ENCODE assay signal across 8 cellular contexts in the genomic region with DNA sequence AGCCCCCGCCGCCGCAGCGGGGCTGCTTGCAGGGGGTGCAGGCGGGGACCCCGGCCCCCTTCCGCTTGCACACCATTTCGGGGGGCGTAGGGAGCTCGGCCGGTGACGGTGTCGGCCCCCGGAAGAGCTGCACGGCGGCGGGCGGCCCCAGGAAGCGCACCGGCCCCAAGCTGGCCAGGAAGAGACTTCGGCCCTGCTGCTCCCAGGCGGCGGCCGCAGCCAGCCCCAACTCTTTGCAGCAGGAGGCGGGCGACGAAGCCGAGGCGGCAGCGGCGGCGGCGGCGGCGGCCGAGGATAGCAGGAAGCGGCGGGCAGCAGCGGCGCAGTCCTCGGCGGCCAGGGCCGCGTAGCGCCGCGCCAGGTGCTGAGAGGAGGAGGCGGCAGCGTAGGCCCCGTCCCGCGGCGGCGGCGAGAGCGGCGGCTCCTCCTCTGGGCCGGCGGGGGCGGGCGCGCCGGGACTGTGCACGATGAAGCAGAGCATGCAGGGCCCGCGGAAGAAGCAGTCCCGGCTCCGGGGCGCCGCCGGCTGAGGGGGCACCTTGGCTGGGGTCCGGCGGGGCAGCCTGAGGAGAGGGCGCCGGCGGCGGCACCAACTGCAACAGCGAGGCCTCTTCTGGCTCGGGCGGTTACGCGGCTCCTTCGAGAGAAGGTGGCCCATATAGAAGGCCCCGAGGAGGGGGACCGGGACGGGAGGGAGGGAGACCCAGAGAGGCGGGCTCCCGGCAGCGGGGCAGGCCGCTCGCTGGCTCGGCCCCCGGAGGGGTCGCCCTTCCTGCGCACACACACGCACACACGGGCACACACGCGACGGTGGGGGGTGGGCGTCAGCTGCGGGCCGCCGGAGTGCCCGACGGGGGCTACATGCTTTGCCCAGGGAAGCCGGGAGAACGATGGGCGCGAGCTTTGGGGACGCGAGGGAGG. TPM values are rescaled to one million over a fixed set of nuclear protein-coding genes. Genes with fewer than 3 reads are reported as not detected.
DNase-seq lines count a peak whose midpoint lies in the region; ATAC-seq, FAIRE-seq and TF ChIP-seq lines count a peak whose summit lies in the region.

No MANE protein-coding gene starts in this region.

- peak overlapping the region; percentile 85 for H3K9ac ChIP-seq in endothelial cell of umbilical vein (replicated peaks; ENCODE audit: extremely low read depth, insufficient read depth, low read length)

- no peaks in the 10 kb centered on the region for H3K27me3 ChIP-seq in endothelial cell of umbilical vein (ENCODE audit: control insufficient read depth in 2 of 2, insufficient read depth in 2 of 2, low read length in 2 of 2)

- TF ChIP-seq CTCF in endothelial cell of umbilical vein (IDR thresholded peaks at IDR 0.05; ENCODE audit: extremely low read depth in 1 of 2, insufficient read depth in 1 of 2, low read depth in 1 of 2, low read length in 2 of 2) (no peak), mucosa of descending colon (IDR thresholded peaks at IDR 0.05) (no peak)

- H3K9me1 ChIP-seq in endothelial cell of umbilical vein (replicated peaks; ENCODE audit: control insufficient read depth, extremely low read depth, insufficient read depth, low read length) = no peaks in the 10 kb centered on the region

- H3K27ac ChIP-seq in endothelial cell of umbilical vein (ENCODE audit: insufficient read depth, low read depth, low read length) = peak overlapping the region; percentile 90

- intact Hi-C loops in endothelial cell of umbilical vein (cut with micrococcal nuclease) = loop anchor here (5.0 kb wide), 2 partner anchors 366 to 1306 kb away; a partner anchor contains a TSS
- intact Hi-C loops in mucosa of descending colon (cut with DNase I, micrococcal nuclease) = no loop called here

- CTCF ChIA-PET in endothelial cell of umbilical vein (lab: Charles Lee) = interaction anchor here (1.7 kb wide), 1 partner anchor 121 kb away, joined by 8 read pairs; no protein-coding TSS in a partner anchor

- no TSS peak for BruUV-seq in endothelial cell of umbilical vein (replicated peaks; lab: Mats Ljungman, UMichigan)

- peak; percentile 4 for TF ChIP-seq POLR2A in endothelial cell of umbilical vein (IDR thresholded peaks at IDR 0.05; ENCODE audit: low read depth, low read length)

- peaks cover 17% of the 10 kb centered on the region for H3K4me1 ChIP-seq in endothelial cell of umbilical vein (ENCODE audit: control insufficient read depth, extremely low read depth, insufficient read depth, low read length)
- peaks cover 11% of the 10 kb centered on the region for H3K4me1 ChIP-seq in mucosa of descending colon (ENCODE audit: low read depth)

- H3K79me2 ChIP-seq in endothelial cell of umbilical vein (ENCODE audit: control insufficient read depth, insufficient read depth, low read length) = no peaks in the 10 kb centered on the region

- H4K20me1 ChIP-seq in endothelial cell of umbilical vein (replicated peaks; ENCODE audit: control insufficient read depth, extremely low read depth, insufficient read depth, low read length) = no peaks in the 10 kb centered on the region

- peak; percentile 67 for DNase-seq in ACHN
- DNase-seq in GM18507 (ENCODE audit: extremely low spot score, insufficient read length, low read depth) = peak; percentile 25
- DNase-seq in NCI-H510A treated with DMSO at 0.1 percent for 48 hours (lab: John Stamatoyannopoulos, UW) = peak; percentile 35
- DNase-seq in activated CD8-positive, alpha-beta memory T cell treated with anti-CD3 and anti-CD28 coated beads, Interleukin-2, amount 50 U/mL, for 4 hours = peak; percentile 84
- DNase-seq in endothelial cell of umbilical vein (ENCODE audit: low read depth, low spot score) = peak; percentile 66
- DNase-seq in mucosa of descending colon = peak; percentile 82 to 90 (median 88)
- peak; percentile 44 to 60 for DNase-seq in stimulated activated CD8-positive, alpha-beta memory T cell treated with anti-CD3 and anti-CD28 coated beads, Interleukin-4, amount 100 ng/mL, for 1 hour (ENCODE audit: low read depth in 2 of 2, low spot score in 1 of 2)

- peak overlapping the region; percentile 82 for H3K4me2 ChIP-seq in endothelial cell of umbilical vein (ENCODE audit: insufficient read depth, low read length)

- H2AFZ ChIP-seq in endothelial cell of umbilical vein (ENCODE audit: low read depth, low read length) = peak overlapping the region; percentile 50

- dilution Hi-C loops in endothelial cell of umbilical vein (cut with MboI; ENCODE audit: extremely low pct_ligation_motif_present, low sequenced_read_pairs) = no loop called here

- H3K4me3 ChIP-seq in endothelial cell of umbilical vein (replicated peaks in 1 of 3; ENCODE audit: insufficient read depth in 1 of 3, low read depth in 1 of 3, low read length in 3 of 3) = peak overlapping the region; percentile 45 to 99 (median 64)
- H3K4me3 ChIP-seq in mucosa of descending colon = peak overlapping the region; percentile 94

- no peak for FAIRE-seq in GM18507 (lab: Jason Lieb, UNC)
- FAIRE-seq in endothelial cell of umbilical vein (lab: Jason Lieb, UNC) = no peak

- H3K36me3 ChIP-seq in endothelial cell of umbilical vein (ENCODE audit: control insufficient read depth in 2 of 2, extremely low read depth in 1 of 2, insufficient read depth in 2 of 2, low read length in 2 of 2) = no peaks in the 10 kb centered on the region
- H3K36me3 ChIP-seq in mucosa of descending colon (ENCODE audit: low read depth) = no peaks in the 10 kb centered on the region

- ATAC-seq in HG02973 (IDR thresholded peaks at IDR 0.05; ENCODE audit: unreplicated experiment) = peak; percentile 46
- ATAC-seq in mucosa of descending colon = peak; percentile 77

- H3K9me3 ChIP-seq in endothelial cell of umbilical vein (replicated peaks; ENCODE audit: control insufficient read depth, insufficient read depth, low read length) = no peaks in the 10 kb centered on the region
- peaks cover 4% of the 10 kb centered on the region for H3K9me3 ChIP-seq in mucosa of descending colon

- in situ Hi-C loops in ACHN (cut with HindIII; ENCODE audit: low pct_ligation_motif_present, low pct_unique_long_range_greater_than_20kb, low sequenced_read_pairs) = no loop called here

- POLR2A ChIA-PET in endothelial cell of umbilical vein (lab: Charles Lee) = no interaction called here

TF ChIP-seq in endothelial cell of umbilical vein, 7 proteins besides CTCF, POLR2A, EP300 and RAD21:
- TF ChIP-seq GATA2 (IDR thresholded peaks at IDR 0.05; ENCODE audit: insufficient read depth, insufficient read length, low read depth, low read length) = no peak
- no peak for TF ChIP-seq POLR2AphosphoS5 (IDR thresholded peaks at IDR 0.05; ENCODE audit: insufficient read depth, low read depth, low read length)
- TF ChIP-seq EZH2 (IDR thresholded peaks at IDR 0.05; ENCODE audit: borderline replicate concordance, low read depth, low read length, severe bottlenecking) = no peak
- no peak for TF ChIP-seq MYC (IDR thresholded peaks at IDR 0.05; ENCODE audit: low read depth, low read length)
- no peak for TF ChIP-seq JUN (IDR thresholded peaks at IDR 0.05; ENCODE audit: borderline replicate concordance, insufficient read depth, insufficient read length, low read depth)
- TF ChIP-seq, protein P1, sequence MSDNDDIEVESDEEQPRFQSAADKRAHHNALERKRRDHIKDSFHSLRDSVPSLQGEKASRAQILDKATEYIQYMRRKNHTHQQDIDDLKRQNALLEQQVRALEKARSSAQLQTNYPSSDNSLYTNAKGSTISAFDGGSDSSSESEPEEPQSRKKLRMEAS (IDR thresholded peaks at IDR 0.05; ENCODE audit: insufficient read depth, insufficient read length) = no peak
- TF ChIP-seq FOS (IDR thresholded peaks at IDR 0.05; ENCODE audit: borderline replicate concordance, insufficient read depth, low read length) = no peak

RNA-seq across cellular contexts. Expression of a gene that starts 0.6 kb away (rescaled TPM):
- 8.8 and 13.9 TPM in 2 replicates for total RNA-seq in endothelial cell of umbilical vein
- 1.4 and 2.7 TPM in 2 replicates for polyA plus RNA-seq in endothelial cell of umbilical vein
- 2.4 and 2.5 TPM in 2 replicates for polyA plus RNA-seq in endothelial cell of umbilical vein (2011; cell fraction: cytosol; rRNA removed)
- 4.0 and 4.5 TPM in 2 replicates for polyA plus RNA-seq in endothelial cell of umbilical vein (2011; cell fraction: nucleus; rRNA removed)
- 5.5 and 7.5 TPM in 2 replicates for polyA plus RNA-seq in endothelial cell of umbilical vein (2012)
- polyA minus RNA-seq in endothelial cell of umbilical vein = 8.7 and 14.5 TPM in 2 replicates
- polyA minus RNA-seq in endothelial cell of umbilical vein (2011; cell fraction: cytosol; rRNA and poly(A)+ RNA removed) = 5.9 TPM
- 28.4 and 39.7 TPM in 2 replicates for polyA minus RNA-seq in endothelial cell of umbilical vein (2011; cell fraction: nucleus; rRNA and poly(A)+ RNA removed)
- total RNA-seq in mucosa of descending colon = 10 to 100 TPM; 22.8 to 25.6 (median 23.8) TPM

Comparison
In these comparisons a context has a peak if more than half of its experiments do, and no peak if none do; other contexts are left out.
1. Peak in every context shown above with its lines: DNase-seq, ATAC-seq, H3K4me3 ChIP-seq and H3K27ac ChIP-seq.
2. DNase-seq: peak in every context shown above with its lines; median percentile 88 in mucosa of descending colon; 84 in activated CD8-positive, alpha-beta memory T cell treated with anti-CD3 and anti-CD28 coated beads, Interleukin-2, amount 50 U/mL, for 4 hours; 67 in ACHN; 66 in endothelial cell of umbilical vein; 52 in stimulated activated CD8-positive, alpha-beta memory T cell treated with anti-CD3 and anti-CD28 coated beads, Interleukin-4, amount 100 ng/mL, for 1 hour; 35 in NCI-H510A treated with DMSO at 0.1 percent for 48 hours; 25 in GM18507.